Comparison of ENCODE assay signal across 13 cellular contexts in genomic region chr10:28541695-28542365, GRCh38. TPM values are rescaled to one million over a fixed set of nuclear protein-coding genes. Genes with fewer than 3 reads are reported as not detected.
DNase-seq lines count a peak whose midpoint lies in the region; ATAC-seq, FAIRE-seq and TF ChIP-seq lines count a peak whose summit lies in the region.
"Had no signal": no experiment of that assay in that cellular context is flagged by ENCODE, and none has a peak within 500 bp of the region (broad histone marks: within the 10 kb centered on the region; RNA-seq: fewer than 3 reads in every experiment).

No MANE protein-coding gene starts in this region.

- DNase-seq in cardiac muscle cell (ENCODE audit: low read depth in 1 of 2, low spot score in 1 of 2): peak in 1 of 2 donors; percentile 30
- no peak for DNase-seq in cardiac septum (ENCODE audit: low spot score)
- DNase-seq in T-helper 17 cell: no peak
- no peak for DNase-seq in left ventricle myocardium superior
- no peak for DNase-seq in nucleus accumbens (lab: John Stamatoyannopoulos, UW)
- DNase-seq in HTR-8/SVneo (ENCODE audit: insufficient read length, low spot score): no peak
- no peak for DNase-seq in CD8-positive, alpha-beta memory T cell
- DNase-seq: aorta, NCI-H187 had no signal

- H3K4me3 Mint-ChIP-seq in T-helper 17 cell: peak overlapping the region; percentile 5
- H3K4me3 Mint-ChIP-seq in CD8-positive, alpha-beta memory T cell: peak overlapping the region in 2 of 7 donors; percentile 3 to 13

- POLR2A ChIA-PET in CD8-positive, alpha-beta memory T cell (lab: Charles Lee): interaction anchor here (0.7 kb wide), 1 partner anchor 1517 kb away, joined by 3 read pairs; no protein-coding TSS in a partner anchor

- peaks cover 10% of the 10 kb centered on the region for H3K36me3 Mint-ChIP-seq in T-helper 17 cell (ENCODE audit: low read depth)
- H3K36me3 Mint-ChIP-seq in CD8-positive, alpha-beta memory T cell: peaks cover 0 to 78% (median 14%) of the 10 kb centered on the region in 3 donors

- TF ChIP-seq CTCF in cardiac muscle cell (IDR thresholded peaks at IDR 0.05; ENCODE audit: low read depth, low read length): peak; percentile 16

- H3K9me3 ChIP-seq in cardiac muscle cell (ENCODE audit: low read depth) (no peaks in the 10 kb centered on the region), T-helper 17 cell (ENCODE audit: control insufficient read depth, low read length, poor library complexity, severe bottlenecking) (no peaks in the 10 kb centered on the region)
- H3K9me3 ChIP-seq in CD8-positive, alpha-beta memory T cell (ENCODE audit: low read length): no peaks in the 10 kb centered on the region
- H3K9me3 ChIP-seq: BLaER1 treated with 17β-estradiol and CSF1 and Interleukin-3, amounts not matched to agents 10 nM and 100 nM; HAP-1 had no signal

- no peaks in the 10 kb centered on the region for H3K27me3 ChIP-seq in cardiac muscle cell
- H3K27me3 ChIP-seq in CD8-positive, alpha-beta memory T cell (ENCODE audit: insufficient read depth, low read length, poor library complexity, severe bottlenecking): no peaks in the 10 kb centered on the region
- H3K27me3 ChIP-seq: BLaER1 treated with 17β-estradiol and CSF1 and Interleukin-3, amounts not matched to agents 10 nM and 100 nM had no signal

- peak overlapping the region; percentile 11 for H3K27ac Mint-ChIP-seq in T-helper 17 cell
- peak overlapping the region in 4 of 8 donors; percentile 4 to 17 (median 15) for H3K27ac Mint-ChIP-seq in CD8-positive, alpha-beta memory T cell

- no peaks in the 10 kb centered on the region for H3K9me3 Mint-ChIP-seq in CD8-positive, alpha-beta memory T cell

- CTCF ChIA-PET in CD8-positive, alpha-beta memory T cell (lab: Charles Lee): interaction anchor here (2.8 kb wide), 1 partner anchor 8 kb away, joined by 7 read pairs; the partner anchor contains the start of gene WAC

- H3K27me3 Mint-ChIP-seq in T-helper 17 cell: no peaks in the 10 kb centered on the region
- no peaks in the 10 kb centered on the region for H3K27me3 Mint-ChIP-seq in CD8-positive, alpha-beta memory T cell

- peaks cover 49% of the 10 kb centered on the region for H3K4me1 Mint-ChIP-seq in T-helper 17 cell
- peaks cover 70 to 94% (median 93%) of the 10 kb centered on the region in 3 donors for H3K4me1 Mint-ChIP-seq in CD8-positive, alpha-beta memory T cell

- no peak for ATAC-seq in T-helper 17 cell
- ATAC-seq in left ventricle myocardium superior: peak; percentile 47
- no peak for ATAC-seq in GM21381 (IDR thresholded peaks at IDR 0.05; ENCODE audit: unreplicated experiment)

- peak overlapping the region; percentile 76 for H3K27ac ChIP-seq in cardiac muscle cell
- no peak overlapping the region for H3K27ac ChIP-seq in CD8-positive, alpha-beta memory T cell (ENCODE audit: low read depth, low read length)

- intact Hi-C loops in cardiac septum (cut with DNase I): no loop called here
- intact Hi-C loops in left ventricle myocardium superior (cut with micrococcal nuclease): no loop called here

- no peak for FAIRE-seq in HTR-8/SVneo (lab: Jason Lieb, UNC)
- FAIRE-seq: urothelium cell line had no signal

- peaks cover 25% of the 10 kb centered on the region for H3K4me1 ChIP-seq in cardiac muscle cell (ENCODE audit: low read depth)
- H3K4me1 ChIP-seq in CD8-positive, alpha-beta memory T cell (ENCODE audit: insufficient read depth, low read length): peaks cover 65% of the 10 kb centered on the region

- H3K36me3 ChIP-seq in cardiac muscle cell: peaks cover 64% of the 10 kb centered on the region
- H3K36me3 ChIP-seq in CD8-positive, alpha-beta memory T cell (ENCODE audit: insufficient read depth, low read length): peaks cover 32% of the 10 kb centered on the region

- no peak overlapping the region for H3K4me3 ChIP-seq in cardiac muscle cell
- H3K4me3 ChIP-seq in CD8-positive, alpha-beta memory T cell (ENCODE audit: low read length): no peak overlapping the region
- H3K4me3 ChIP-seq: BLaER1 treated with 17β-estradiol and CSF1 and Interleukin-3, amounts not matched to agents 10 nM and 100 nM; HAP-1 had no signal

RNA-seq across cellular contexts. Expression of gene WAC, which starts 8.9 kb away (rescaled TPM):
- total RNA-seq in cardiac muscle cell (113 and 141 TPM in 2 replicates), cardiac septum (98.9 TPM), T-helper 17 cell (100 to 1,000 TPM; 171 to 195 TPM), left ventricle myocardium superior (120 TPM)
- 72.2 and 109 TPM in 2 replicates for polyA plus RNA-seq in cardiac muscle cell
- total RNA-seq in CD8-positive, alpha-beta memory T cell: 100 to 1,000 TPM; 134 to 142 TPM
- polyA plus RNA-seq in CD8-positive, alpha-beta memory T cell: 119 TPM
